14 cellular contexts compared by ENCODE assay signal in genomic region chr1:20729990-20730689, GRCh38. TPM values are rescaled to one million over a fixed set of nuclear protein-coding genes. Genes with fewer than 3 reads are reported as not detected.
DNase-seq lines count a peak whose midpoint lies in the region; ATAC-seq and TF ChIP-seq lines count a peak whose summit lies in the region.
"Had no signal": no experiment of that assay in that cellular context is flagged by ENCODE, and none has a peak within 500 bp of the region (broad histone marks: within the 10 kb centered on the region; RNA-seq: fewer than 3 reads in every experiment).

No MANE protein-coding gene starts in this region.

- WGBS in H9 (ENCODE audit: extremely low coverage, insufficient read length, low lambda C conversion rate) = no CpG with 5 or more reads among the region's 19 CpGs

- POLR2A ChIA-PET in CD8-positive, alpha-beta memory T cell (lab: Charles Lee) = no interaction called here

- H3K79me1 ChIP-seq in H9 (ENCODE audit: insufficient read depth, low read depth, low read length, poor library complexity, severe bottlenecking) = no peaks in the 10 kb centered on the region

- H4K5ac ChIP-seq in H9 (ENCODE audit: insufficient read length, low read depth, low read length) = no peak overlapping the region

- H2BK12ac ChIP-seq in H9 (ENCODE audit: insufficient read length, low read depth, low read length) = no peak overlapping the region

- no peaks in the 10 kb centered on the region for H4K20me1 ChIP-seq in H9 (ENCODE audit: control insufficient read depth, insufficient read depth, insufficient read length)

- H3K9me3 ChIP-seq in CD8-positive, alpha-beta memory T cell (ENCODE audit: low read length) = no peaks in the 10 kb centered on the region
- no peaks in the 10 kb centered on the region for H3K9me3 ChIP-seq in H9 (ENCODE audit: control insufficient read depth, low read depth, low read length)
- H3K9me3 ChIP-seq: colonic mucosa, sigmoid colon had no signal

- peak overlapping the region; percentile 59 for H3K4me2 ChIP-seq in H9 (ENCODE audit: insufficient read depth, insufficient read length, low read length)

- no peak overlapping the region for H2BK15ac ChIP-seq in H9 (ENCODE audit: low read depth, low read length)

- H3K27ac ChIP-seq in CD8-positive, alpha-beta memory T cell (ENCODE audit: low read depth, low read length) = no peak overlapping the region
- no peak overlapping the region for H3K27ac ChIP-seq in H9 (ENCODE audit: insufficient read length, low read depth, low read length)
- H3K27ac ChIP-seq: colonic mucosa, sigmoid colon had no signal

- H4K8ac ChIP-seq in H9 (replicated peaks; ENCODE audit: insufficient read length, low read depth, low read length) = no peak overlapping the region

- H3K4me1 Mint-ChIP-seq in CD8-positive, alpha-beta memory T cell = peaks cover 14 to 39% (median 21%) of the 10 kb centered on the region in 3 donors
- peaks cover 25 to 40% of the 10 kb centered on the region in 2 experiments for H3K4me1 Mint-ChIP-seq in H9
- peaks cover 19 to 22% of the 10 kb centered on the region in 2 donors for H3K4me1 Mint-ChIP-seq in effector memory CD8-positive, alpha-beta T cell (ENCODE audit: low read depth in 2 of 2)
- H3K4me1 Mint-ChIP-seq in neural crest cell = peaks cover 17% of the 10 kb centered on the region
- H3K4me1 Mint-ChIP-seq in stimulated activated naive CD8-positive, alpha-beta T cell treated with anti-CD3 and anti-CD28 coated beads, Interleukin-15, amount 100 ng/mL, for 72 hours = peaks cover 35% of the 10 kb centered on the region

- H3T11ph ChIP-seq in H9 (ENCODE audit: low read length) = no peak overlapping the region

- peak overlapping the region; percentile 14 to 89 (median 68) for H3K4me3 Mint-ChIP-seq in CD8-positive, alpha-beta memory T cell
- peak overlapping the region; percentile 65 to 84; a peak in 4 of 5 replicates for H3K4me3 Mint-ChIP-seq in H9
- peak overlapping the region; percentile 57 to 82 for H3K4me3 Mint-ChIP-seq in effector memory CD8-positive, alpha-beta T cell
- H3K4me3 Mint-ChIP-seq in neural crest cell = peak overlapping the region; percentile 84
- H3K4me3 Mint-ChIP-seq in stimulated activated naive CD8-positive, alpha-beta T cell treated with anti-CD3 and anti-CD28 coated beads, Interleukin-15, amount 100 ng/mL, for 72 hours = peak overlapping the region in 1 of 2 donors; percentile 30

- no peak overlapping the region for H4K91ac ChIP-seq in H9 (ENCODE audit: insufficient read length, low read depth, low read length)

- no peaks in the 10 kb centered on the region for H3K36me3 Mint-ChIP-seq in CD8-positive, alpha-beta memory T cell
- no peaks in the 10 kb centered on the region for H3K36me3 Mint-ChIP-seq in H9 (ENCODE audit: insufficient read depth in 1 of 3, low read depth in 3 of 3)
- peaks cover 4% of the 10 kb centered on the region for H3K36me3 Mint-ChIP-seq in effector memory CD8-positive, alpha-beta T cell (ENCODE audit: insufficient read depth)
- no peaks in the 10 kb centered on the region for H3K36me3 Mint-ChIP-seq in neural crest cell (ENCODE audit: low read depth)

- CTCF ChIA-PET in CD8-positive, alpha-beta memory T cell (lab: Charles Lee) = interaction anchor here (1.2 kb wide), 1 partner anchor 28 kb away, joined by 3 read pairs; no protein-coding TSS in a partner anchor

- no peaks in the 10 kb centered on the region for H3K79me2 ChIP-seq in H9 (ENCODE audit: insufficient read depth, low read length)

- H3K23ac ChIP-seq in H9 (ENCODE audit: insufficient read length, low read depth, low read length) = no peak overlapping the region

- no peak overlapping the region for H2AFZ ChIP-seq in H9 (ENCODE audit: low read length)

- no peak overlapping the region for H3K4ac ChIP-seq in H9 (ENCODE audit: low read depth, low read length)

- ATAC-seq in effector memory CD8-positive, alpha-beta T cell (replicated peaks) = no peak
- ATAC-seq in GM21526 (IDR thresholded peaks at IDR 0.05; ENCODE audit: low FRiP score, unreplicated experiment) = no peak
- ATAC-seq in stimulated activated naive CD8-positive, alpha-beta T cell treated with anti-CD3 and anti-CD28 coated beads, Interleukin-15, amount 100 ng/mL, for 72 hours = no peak

- no peak overlapping the region for H3K4me3 ChIP-seq in CD8-positive, alpha-beta memory T cell (ENCODE audit: low read length)
- H3K4me3 ChIP-seq: colonic mucosa, sigmoid colon had no signal

- H3K9ac ChIP-seq in H9 (ENCODE audit: extremely low read depth, insufficient read length, low read length) = no peak overlapping the region

- no peak overlapping the region for H3K56ac ChIP-seq in H9 (ENCODE audit: insufficient read length, low read depth, low read length)

- H3K27me3 ChIP-seq in CD8-positive, alpha-beta memory T cell (ENCODE audit: insufficient read depth, low read length, poor library complexity, severe bottlenecking) = peaks cover 8% of the 10 kb centered on the region
- H3K27me3 ChIP-seq in H9 (ENCODE audit: insufficient read depth, low read length) = peaks cover 8% of the 10 kb centered on the region; the same call in 1 of the 2 replicates

- no peaks in the 10 kb centered on the region for H3K9me3 Mint-ChIP-seq in CD8-positive, alpha-beta memory T cell
- H3K9me3 Mint-ChIP-seq in H9 (no peaks in the 10 kb centered on the region; a peak in 1 of 5 replicates), neural crest cell (no peaks in the 10 kb centered on the region)
- H3K9me3 Mint-ChIP-seq in effector memory CD8-positive, alpha-beta T cell = no peaks in the 10 kb centered on the region
- no peaks in the 10 kb centered on the region for H3K9me3 Mint-ChIP-seq in stimulated activated naive CD8-positive, alpha-beta T cell treated with anti-CD3 and anti-CD28 coated beads, Interleukin-15, amount 100 ng/mL, for 72 hours

- no peak overlapping the region for H2AK5ac ChIP-seq in H9 (ENCODE audit: insufficient read length, low read length)

- no peaks in the 10 kb centered on the region for H3K36me3 ChIP-seq in CD8-positive, alpha-beta memory T cell (ENCODE audit: insufficient read depth, low read length)
- H3K36me3 ChIP-seq: colonic mucosa, sigmoid colon had no signal

- peaks cover 12% of the 10 kb centered on the region for H3K23me2 ChIP-seq in H9 (ENCODE audit: insufficient read length, low read depth, low read length, poor library complexity, severe bottlenecking)

- H2BK120ac ChIP-seq in H9 (ENCODE audit: low read depth, low read length, poor library complexity, severe bottlenecking) = no peak overlapping the region

- TF ChIP-seq CTCF in H9 (conservative IDR thresholded peaks at IDR 0.05) = no peak
- TF ChIP-seq CTCF in neural crest cell (conservative IDR thresholded peaks at IDR 0.05) = no peak

- peaks cover 17% of the 10 kb centered on the region for H3K4me1 ChIP-seq in CD8-positive, alpha-beta memory T cell (ENCODE audit: insufficient read depth, low read length)
- H3K4me1 ChIP-seq in H9 (ENCODE audit: insufficient read depth, low read length) = peaks cover 4% of the 10 kb centered on the region; the same call in 1 of the 2 replicates

- no peak overlapping the region for H2BK5ac ChIP-seq in H9 (ENCODE audit: insufficient read length, low read length)

- H3K18ac ChIP-seq in H9 (ENCODE audit: insufficient read length, low read depth, low read length) = no peak overlapping the region

- H3K27me3 Mint-ChIP-seq in CD8-positive, alpha-beta memory T cell = peaks cover 0 to 11% of the 10 kb centered on the region in 2 donors
- H3K27me3 Mint-ChIP-seq in H9 (ENCODE audit: low read depth) = peaks cover 64% of the 10 kb centered on the region
- H3K27me3 Mint-ChIP-seq in effector memory CD8-positive, alpha-beta T cell = peaks cover 7 to 41% of the 10 kb centered on the region in 2 donors
- peaks cover 60% of the 10 kb centered on the region for H3K27me3 Mint-ChIP-seq in neural crest cell (ENCODE audit: low read depth)
- peaks cover 40% of the 10 kb centered on the region for H3K27me3 Mint-ChIP-seq in stimulated activated naive CD8-positive, alpha-beta T cell treated with anti-CD3 and anti-CD28 coated beads, Interleukin-15, amount 100 ng/mL, for 72 hours

- H2BK20ac ChIP-seq in H9 (ENCODE audit: low read depth, low read length, poor library complexity, severe bottlenecking) = no peak overlapping the region

- peak overlapping the region in 1 of 8 donors; percentile 20 for H3K27ac Mint-ChIP-seq in CD8-positive, alpha-beta memory T cell
- no peak overlapping the region for H3K27ac Mint-ChIP-seq in H9
- H3K27ac Mint-ChIP-seq in effector memory CD8-positive, alpha-beta T cell = peak overlapping the region; percentile 47 to 49
- H3K27ac Mint-ChIP-seq in neural crest cell (ENCODE audit: unreplicated experiment) = no peak overlapping the region
- H3K27ac Mint-ChIP-seq in stimulated activated naive CD8-positive, alpha-beta T cell treated with anti-CD3 and anti-CD28 coated beads, Interleukin-15, amount 100 ng/mL, for 72 hours = no peak overlapping the region

- peak in 1 of 5 donors; percentile 35 for DNase-seq in CD8-positive, alpha-beta memory T cell
- DNase-seq in H9 = no peak
- no peak for DNase-seq in effector memory CD8-positive, alpha-beta T cell
- DNase-seq in neural crest cell (ENCODE audit: low read depth, low spot score) = no peak
- no peak for DNase-seq in NCI-H1436 (lab: John Stamatoyannopoulos, UW)
- DNase-seq in stimulated activated naive CD8-positive, alpha-beta T cell treated with anti-CD3 and anti-CD28 coated beads, Interleukin-15, amount 100 ng/mL, for 72 hours = no peak
- DNase-seq: activated gamma-delta T cell, colonic mucosa, foreskin melanocyte, mesendoderm, NCI-H146, sigmoid colon had no signal

- H3K14ac ChIP-seq in H9 (ENCODE audit: insufficient read depth, low read length) = no peak overlapping the region

RNA-seq across cellular contexts. Expression of gene SH2D5, which starts 2.4 kb away (rescaled TPM):
- under 1 TPM; 0.13 to 0.24 TPM for total RNA-seq in CD8-positive, alpha-beta memory T cell
- not detected for polyA plus RNA-seq in CD8-positive, alpha-beta memory T cell
- total RNA-seq in H9 (2021) = 7.2 and 8.7 TPM in 2 replicates
- 3.2 TPM in 2 replicates for total RNA-seq in neural crest cell
- total RNA-seq: urinary bladder had no signal

RNA-seq across cellular contexts. Expression of gene KIF17, which starts 12.3 kb away (rescaled TPM):
- not detected for total RNA-seq in CD8-positive, alpha-beta memory T cell
- not detected for polyA plus RNA-seq in CD8-positive, alpha-beta memory T cell
- total RNA-seq in H9 (2021) (3.4 and 5.1 TPM in 2 replicates), neural crest cell (1.1 and 1.6 TPM in 2 replicates)

RNA-seq across cellular contexts. Expression of gene HP1BP3, which starts 57.0 kb away (rescaled TPM):
- 100 to 1,000 TPM; 155 to 166 TPM for total RNA-seq in CD8-positive, alpha-beta memory T cell
- 221 TPM for polyA plus RNA-seq in CD8-positive, alpha-beta memory T cell
- total RNA-seq in H9 (2021) = 127 TPM in 2 replicates
- 302 and 303 TPM in 2 replicates for total RNA-seq in neural crest cell

Comparison
In these comparisons a context has a peak if more than half of its experiments do, and no peak if none do; other contexts are left out.
1. H3K27ac Mint-ChIP-seq: peak in effector memory CD8-positive, alpha-beta T cell (2 of 2); none in H9 (0 of 3), neural crest cell (single experiment) and stimulated activated naive CD8-positive, alpha-beta T cell treated with anti-CD3 and anti-CD28 coated beads, Interleukin-15, amount 100 ng/mL, for 72 hours (0 of 2).